ENCODE assay signal across 8 cellular contexts in the genomic region with DNA sequence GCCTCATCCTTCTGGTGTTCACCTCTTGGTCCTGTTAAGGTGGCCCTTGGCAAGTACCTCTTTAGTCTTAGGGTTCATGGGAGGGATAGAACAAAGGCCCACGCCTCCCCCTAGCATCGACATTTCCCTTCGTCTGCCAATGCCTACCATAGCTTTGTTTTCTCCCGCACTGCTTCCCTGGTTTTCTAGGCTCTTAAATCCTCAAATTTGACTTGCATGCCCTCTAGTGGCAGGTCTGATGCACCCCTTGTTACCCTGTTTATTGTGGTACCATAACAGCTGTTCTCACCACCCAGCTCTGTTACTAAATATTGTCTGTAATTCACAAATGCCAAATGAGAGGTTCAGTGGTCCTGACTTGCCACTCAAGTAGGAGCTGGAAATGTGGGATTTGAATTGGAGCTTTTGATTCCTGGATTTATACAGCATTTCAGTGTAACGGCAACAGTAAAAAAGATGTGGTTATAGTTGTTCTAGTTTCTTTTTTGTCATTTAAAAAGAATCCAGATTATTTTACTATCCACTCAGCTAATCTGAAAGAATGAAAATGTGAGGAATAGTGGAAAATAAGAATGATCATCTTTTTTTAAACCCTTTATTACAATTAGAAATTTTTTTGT.
A peak's percentile ranks its signal among the peaks of the same experiment; 100 is the strongest.
DNase-seq lines count a peak whose midpoint lies in the region; ATAC-seq and TF ChIP-seq lines count a peak whose summit lies in the region.

No MANE protein-coding gene starts in this region.

- H3K9me3 ChIP-seq in lung (ENCODE audit: control insufficient read depth in 2 of 2, insufficient read depth in 1 of 2, low read length in 1 of 2), result peaks cover 0 to 2% of the 10 kb centered on the region in 2 donors

- no peak overlapping the region for H3K27ac ChIP-seq in lung (ENCODE audit: low read depth in 1 of 2, low read length in 1 of 2)

- peak; percentile 59 for ATAC-seq in HG03025 (IDR thresholded peaks at IDR 0.05; ENCODE audit: low FRiP score, unreplicated experiment)
- peak; percentile 57 for ATAC-seq in activated CD4-positive, alpha-beta T cell treated with anti-CD3 and anti-CD28 coated beads for 36 hours
- peak; percentile 61 for ATAC-seq in lung (ENCODE audit: insufficient read depth, low FRiP score)
- peak; percentile 50 for ATAC-seq in stimulated activated memory B cell treated with anti-CD40 and anti-IgM and Interleukin-4, amounts not matched to agents 10 μg/mL and 1 μg/mL and 100 μg/mL, for 72 hours

- H3K27ac Mint-ChIP-seq in activated CD4-positive, alpha-beta T cell treated with anti-CD3 and anti-CD28 coated beads for 36 hours, result no peak overlapping the region
- no peak overlapping the region for H3K27ac Mint-ChIP-seq in stimulated activated memory B cell treated with anti-CD40 and anti-IgM and Interleukin-4, amounts not matched to agents 10 μg/mL and 1 μg/mL and 100 μg/mL, for 72 hours
- H3K27ac Mint-ChIP-seq in activated T-helper 1 cell treated with anti-CD3 and anti-CD28 coated beads, Interleukin-12 subunit alpha, Interleukin-12 subunit beta, Interleukin-2, Interleukin-4 antibody, amounts not matched to agents 30 ng/mL and 10 ng/mL and 1 ng/mL, durations not matched to agents 14 hours and 24 hours and 36 hours, result no peak overlapping the region

- H3K36me3 ChIP-seq in lung (ENCODE audit: control insufficient read depth in 2 of 2, insufficient read depth in 2 of 2, low read length in 2 of 2), result no peaks in the 10 kb centered on the region

- peak; percentile 55 for DNase-seq in DMS53 treated with DMSO at 0.1 percent for 48 hours (lab: John Stamatoyannopoulos, UW; ENCODE audit: unreplicated experiment)
- peak; percentile 64 for DNase-seq in NCI-H510A (lab: John Stamatoyannopoulos, UW)
- peak; percentile 60 for DNase-seq in activated CD4-positive, alpha-beta T cell treated with anti-CD3 and anti-CD28 coated beads for 36 hours
- peak; percentile 58 for DNase-seq in ecto neural progenitor cell (ENCODE audit: low spot score)
- DNase-seq in lung (ENCODE audit: low spot score), result peak; percentile 59
- DNase-seq in activated T-helper 1 cell treated with anti-CD3 and anti-CD28 coated beads, Interleukin-12 subunit alpha, Interleukin-12 subunit beta, Interleukin-2, Interleukin-4 antibody, amounts not matched to agents 30 ng/mL and 10 ng/mL and 1 ng/mL, durations not matched to agents 14 hours and 24 hours and 36 hours (ENCODE audit: low spot score), result no peak

- H3K4me1 Mint-ChIP-seq in activated CD4-positive, alpha-beta T cell treated with anti-CD3 and anti-CD28 coated beads for 36 hours, result peaks cover 2% of the 10 kb centered on the region
- peaks cover 5% of the 10 kb centered on the region for H3K4me1 Mint-ChIP-seq in stimulated activated memory B cell treated with anti-CD40 and anti-IgM and Interleukin-4, amounts not matched to agents 10 μg/mL and 1 μg/mL and 100 μg/mL, for 72 hours
- H3K4me1 Mint-ChIP-seq in activated T-helper 1 cell treated with anti-CD3 and anti-CD28 coated beads, Interleukin-12 subunit alpha, Interleukin-12 subunit beta, Interleukin-2, Interleukin-4 antibody, amounts not matched to agents 30 ng/mL and 10 ng/mL and 1 ng/mL, durations not matched to agents 14 hours and 24 hours and 36 hours (ENCODE audit: low read depth), result no peaks in the 10 kb centered on the region

- H3K4me1 ChIP-seq in lung (ENCODE audit: control insufficient read depth in 2 of 2, insufficient read depth in 2 of 2, low read length in 2 of 2), result no peaks in the 10 kb centered on the region

- WGBS in lung, 2 donors, result 20 to 29% methylated on average over 5 of the region's 5 CpGs

- H3K4me3 Mint-ChIP-seq in activated CD4-positive, alpha-beta T cell treated with anti-CD3 and anti-CD28 coated beads for 36 hours, result no peak overlapping the region
- no peak overlapping the region for H3K4me3 Mint-ChIP-seq in stimulated activated memory B cell treated with anti-CD40 and anti-IgM and Interleukin-4, amounts not matched to agents 10 μg/mL and 1 μg/mL and 100 μg/mL, for 72 hours
- H3K4me3 Mint-ChIP-seq in activated T-helper 1 cell treated with anti-CD3 and anti-CD28 coated beads, Interleukin-12 subunit alpha, Interleukin-12 subunit beta, Interleukin-2, Interleukin-4 antibody, amounts not matched to agents 30 ng/mL and 10 ng/mL and 1 ng/mL, durations not matched to agents 14 hours and 24 hours and 36 hours, result no peak overlapping the region

- CTCF ChIA-PET in activated CD4-positive, alpha-beta T cell treated with anti-CD3 and anti-CD28 coated beads for 36 hours (lab: Charles Lee), result interaction anchor here (0.6 to 3.3 kb wide), 17 partner anchors 10 to 483 kb away, joined by 3 to 38 read pairs (median 4); partner anchors contain the start of gene REPS2

- intact Hi-C loops in activated CD4-positive, alpha-beta T cell treated with anti-CD3 and anti-CD28 coated beads for 36 hours (cut with DNase I, micrococcal nuclease), result loop anchor here (1.0 to 5.0 kb wide), 3 partner anchors 39 to 220 kb away; no protein-coding TSS in a partner anchor
- intact Hi-C loops in activated T-helper 1 cell treated with anti-CD3 and anti-CD28 coated beads, Interleukin-12 subunit alpha, Interleukin-12 subunit beta, Interleukin-2, Interleukin-4 antibody, amounts not matched to agents 30 ng/mL and 10 ng/mL and 1 ng/mL, durations not matched to agents 14 hours and 24 hours and 36 hours (cut with micrococcal nuclease), result loop anchor here (1.0 kb wide), 1 partner anchor 163 kb away; no protein-coding TSS in a partner anchor

- H3K36me3 Mint-ChIP-seq in activated CD4-positive, alpha-beta T cell treated with anti-CD3 and anti-CD28 coated beads for 36 hours (ENCODE audit: low read depth), result no peaks in the 10 kb centered on the region
- H3K36me3 Mint-ChIP-seq in stimulated activated memory B cell treated with anti-CD40 and anti-IgM and Interleukin-4, amounts not matched to agents 10 μg/mL and 1 μg/mL and 100 μg/mL, for 72 hours, result no peaks in the 10 kb centered on the region
- no peaks in the 10 kb centered on the region for H3K36me3 Mint-ChIP-seq in activated T-helper 1 cell treated with anti-CD3 and anti-CD28 coated beads, Interleukin-12 subunit alpha, Interleukin-12 subunit beta, Interleukin-2, Interleukin-4 antibody, amounts not matched to agents 30 ng/mL and 10 ng/mL and 1 ng/mL, durations not matched to agents 14 hours and 24 hours and 36 hours (ENCODE audit: low read depth)

- peak; percentile 52 for TF ChIP-seq CTCF in lung (IDR thresholded peaks at IDR 0.05; ENCODE audit: control extremely low read depth, extremely low read depth)

- POLR2A ChIA-PET in activated CD4-positive, alpha-beta T cell treated with anti-CD3 and anti-CD28 coated beads for 36 hours (lab: Charles Lee), result no interaction called here

- no peaks in the 10 kb centered on the region for H3K27me3 ChIP-seq in lung (ENCODE audit: control insufficient read depth, insufficient read depth)

- no peak overlapping the region for H3K4me3 ChIP-seq in lung

- no peaks in the 10 kb centered on the region for H3K9me3 Mint-ChIP-seq in activated CD4-positive, alpha-beta T cell treated with anti-CD3 and anti-CD28 coated beads for 36 hours (ENCODE audit: low read depth)
- H3K9me3 Mint-ChIP-seq in stimulated activated memory B cell treated with anti-CD40 and anti-IgM and Interleukin-4, amounts not matched to agents 10 μg/mL and 1 μg/mL and 100 μg/mL, for 72 hours, result no peaks in the 10 kb centered on the region
- H3K9me3 Mint-ChIP-seq in activated T-helper 1 cell treated with anti-CD3 and anti-CD28 coated beads, Interleukin-12 subunit alpha, Interleukin-12 subunit beta, Interleukin-2, Interleukin-4 antibody, amounts not matched to agents 30 ng/mL and 10 ng/mL and 1 ng/mL, durations not matched to agents 14 hours and 24 hours and 36 hours, result no peaks in the 10 kb centered on the region

- no peaks in the 10 kb centered on the region for H3K27me3 Mint-ChIP-seq in activated CD4-positive, alpha-beta T cell treated with anti-CD3 and anti-CD28 coated beads for 36 hours
- no peaks in the 10 kb centered on the region for H3K27me3 Mint-ChIP-seq in stimulated activated memory B cell treated with anti-CD40 and anti-IgM and Interleukin-4, amounts not matched to agents 10 μg/mL and 1 μg/mL and 100 μg/mL, for 72 hours
- H3K27me3 Mint-ChIP-seq in activated T-helper 1 cell treated with anti-CD3 and anti-CD28 coated beads, Interleukin-12 subunit alpha, Interleukin-12 subunit beta, Interleukin-2, Interleukin-4 antibody, amounts not matched to agents 30 ng/mL and 10 ng/mL and 1 ng/mL, durations not matched to agents 14 hours and 24 hours and 36 hours (ENCODE audit: insufficient read depth), result peaks cover 1% of the 10 kb centered on the region
